Comparison of ENCODE assay signal across 21 cellular contexts in the genomic region with DNA sequence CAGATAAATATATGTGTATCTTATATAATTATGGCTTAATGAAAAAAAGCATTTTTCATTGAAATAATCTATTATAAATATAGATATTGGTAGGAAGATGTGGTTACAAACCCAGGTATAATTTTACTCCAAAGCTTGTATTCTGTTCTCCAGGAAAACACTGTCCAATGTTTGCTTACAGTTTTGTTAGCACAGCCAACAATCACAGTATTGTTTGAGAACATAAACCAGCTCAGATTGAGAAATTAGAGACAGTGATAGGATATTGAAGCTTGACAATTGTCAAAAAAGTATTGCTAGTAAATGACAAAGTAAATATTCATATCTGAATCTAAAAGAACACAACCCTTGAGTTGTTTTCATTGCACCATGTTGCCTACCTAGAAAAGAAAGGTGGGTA.
DNase-seq lines count a peak whose midpoint lies in the region; ATAC-seq and TF ChIP-seq lines count a peak whose summit lies in the region.
"Had no signal": no experiment of that assay in that cellular context is flagged by ENCODE, and none has a peak within 500 bp of the region (broad histone marks: within the 10 kb centered on the region; RNA-seq: fewer than 3 reads in every experiment).

No MANE protein-coding gene starts in this region.

- TF ChIP-seq CTCF in VCaP (conservative IDR thresholded peaks at IDR 0.05): no peak

- peak overlapping the region; percentile 57 for H3K27ac ChIP-seq in VCaP
- peak overlapping the region; percentile 46 for H3K27ac ChIP-seq in substantia nigra (ENCODE audit: low read depth, low read length, poor library complexity, severe bottlenecking)
- H3K27ac ChIP-seq: BLaER1, Peyer's patch, SJCRH30 had no signal

- TF ChIP-seq POLR2A in GM18505 (IDR thresholded peaks at IDR 0.05; ENCODE audit: borderline replicate concordance, extremely low read depth, insufficient read depth, insufficient read length): no peak

- no peak for ATAC-seq in GM18505 (IDR thresholded peaks at IDR 0.05; ENCODE audit: unreplicated experiment)
- ATAC-seq in sciatic nerve: no peak
- ATAC-seq: T-cell had no signal

- DNase-seq in HuH-7 (ENCODE audit: low spot score) (peak; percentile 2), NCI-H146 treated with DMSO at 0.1 percent for 48 hours (lab: John Stamatoyannopoulos, UW; ENCODE audit: unreplicated experiment) (peak; percentile 51), substantia nigra (lab: John Stamatoyannopoulos, UW) (no peak), DMS 273 treated with DMSO at 0.1 percent for 48 hours (lab: John Stamatoyannopoulos, UW) (no peak), sciatic nerve (ENCODE audit: low spot score) (no peak)
- DNase-seq: ACHN; Caco-2; CD4-positive, alpha-beta T cell; GF-D8; KBM-7; NCI-H1092; NCI-H1436; NCI-H2081 treated with DMSO at 0.1 percent for 48 hours; NCI-H446; NCI-H526 treated with DMSO at 0.1 percent for 48 hours; Peyer's patch; SJCRH30; T-cell had no signal

- intact Hi-C loops in sciatic nerve (cut with DNase I): no loop called here

Comparison
In these comparisons a context has a peak if more than half of its experiments do, and no peak if none do; other contexts are left out.
1. DNase-seq: peak in HuH-7 (single experiment) and NCI-H146 treated with DMSO at 0.1 percent for 48 hours (single experiment); none in substantia nigra (0 of 49), DMS 273 treated with DMSO at 0.1 percent for 48 hours (single experiment) and sciatic nerve (single experiment).